ENCODE assay signal across 17 cellular contexts in the genomic region with DNA sequence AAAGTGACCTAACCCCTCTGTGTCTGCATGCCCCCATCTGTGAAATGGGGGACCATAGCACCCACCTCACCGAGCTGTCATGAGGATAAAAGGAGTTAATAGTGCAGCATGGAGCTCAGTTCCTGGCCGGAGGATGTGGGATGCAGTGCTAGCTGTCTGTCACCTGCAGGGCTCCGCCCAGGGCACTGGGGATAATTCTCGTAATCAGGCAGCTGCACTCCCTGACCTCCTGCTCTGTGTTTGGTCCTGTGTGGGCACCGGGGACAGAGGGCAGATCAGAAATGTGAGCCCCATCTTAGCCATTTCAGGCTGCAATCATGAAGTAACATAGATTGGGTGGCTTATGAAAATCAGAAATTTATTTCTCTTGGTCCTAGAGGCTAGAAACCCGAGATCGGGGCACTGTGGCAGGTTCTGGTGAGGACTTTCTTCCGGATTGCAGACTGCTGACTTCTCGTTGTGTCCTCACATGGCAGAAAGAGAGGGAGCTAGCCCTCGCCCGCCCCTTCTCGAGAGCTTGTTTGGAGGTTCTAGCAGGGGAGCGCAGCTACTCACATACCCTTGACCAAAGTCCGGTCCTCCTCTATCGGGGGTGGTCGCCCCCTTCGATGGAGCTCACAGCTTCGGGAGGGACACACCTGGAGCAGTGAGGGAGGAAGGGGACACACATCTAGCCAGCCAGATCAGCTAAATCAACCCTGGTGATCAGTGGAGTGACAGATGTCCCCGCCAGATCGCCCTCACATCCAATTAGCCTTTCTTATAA. TPM values are rescaled to one million over a fixed set of nuclear protein-coding genes. Genes with fewer than 3 reads are reported as not detected.
DNase-seq lines count a peak whose midpoint lies in the region; ATAC-seq, FAIRE-seq and TF ChIP-seq lines count a peak whose summit lies in the region.
"Had no signal": no experiment of that assay in that cellular context is flagged by ENCODE, and none has a peak within 500 bp of the region (broad histone marks: within the 10 kb centered on the region; RNA-seq: fewer than 3 reads in every experiment).

No MANE protein-coding gene starts in this region.

- intact Hi-C loops in activated CD8-positive, alpha-beta T cell treated with anti-CD3 and anti-CD28 coated beads for 36 hours (cut with micrococcal nuclease), result no loop called here
- intact Hi-C loops in left colon (cut with DNase I, micrococcal nuclease), result no loop called here

- no peak overlapping the region for H3K27ac ChIP-seq in small intestine (ENCODE audit: low read depth in 1 of 2, low read length in 1 of 2)
- H3K27ac ChIP-seq: 22Rv1 had no signal

- 38 to 74% (median 50%) methylated on average over 20 of the region's 20 CpGs for WGBS in small intestine, 3 donors

- H3K36me3 Mint-ChIP-seq in activated CD8-positive, alpha-beta T cell treated with anti-CD3 and anti-CD28 coated beads, Interleukin-2, amount 10 ng/mL, durations not matched to agents 7 days and 5 days (ENCODE audit: low read depth), result peaks cover 12% of the 10 kb centered on the region
- peaks cover 7% of the 10 kb centered on the region for H3K36me3 Mint-ChIP-seq in activated CD8-positive, alpha-beta T cell treated with anti-CD3 and anti-CD28 coated beads for 36 hours (ENCODE audit: low read depth)

- peaks cover 21% of the 10 kb centered on the region for H3K4me1 Mint-ChIP-seq in activated CD8-positive, alpha-beta T cell treated with anti-CD3 and anti-CD28 coated beads, Interleukin-2, amount 10 ng/mL, durations not matched to agents 7 days and 5 days (ENCODE audit: low read depth)
- peaks cover 14% of the 10 kb centered on the region for H3K4me1 Mint-ChIP-seq in activated CD8-positive, alpha-beta T cell treated with anti-CD3 and anti-CD28 coated beads for 36 hours (ENCODE audit: low read depth)

- ATAC-seq in activated CD8-positive, alpha-beta T cell treated with anti-CD3 and anti-CD28 coated beads, Interleukin-2, amount 10 ng/mL, durations not matched to agents 7 days and 5 days, result no peak
- no peak for ATAC-seq in activated CD8-positive, alpha-beta T cell treated with anti-CD3 and anti-CD28 coated beads for 36 hours
- peak; percentile 23 for ATAC-seq in left colon

- H3K4me3 ChIP-seq in small intestine (ENCODE audit: low read depth in 1 of 2, low read length in 2 of 2), result no peak overlapping the region
- H3K4me3 ChIP-seq: Peyer's patch had no signal

- no peaks in the 10 kb centered on the region for H3K4me1 ChIP-seq in small intestine (ENCODE audit: control insufficient read depth in 2 of 2, insufficient read depth in 1 of 2, low read depth in 1 of 2, low read length in 1 of 2)

- CTCF ChIA-PET in activated CD8-positive, alpha-beta T cell treated with anti-CD3 and anti-CD28 coated beads, Interleukin-2, amount 10 ng/mL, durations not matched to agents 7 days and 5 days (lab: Charles Lee), result interaction anchor here (0.9 to 1.9 kb wide), 3 partner anchors 8 to 77 kb away, joined by 4 to 7 read pairs (median 6); no protein-coding TSS in a partner anchor
- CTCF ChIA-PET in activated CD8-positive, alpha-beta T cell treated with anti-CD3 and anti-CD28 coated beads for 36 hours (lab: Charles Lee), result interaction anchor here (0.6 to 2.0 kb wide), 7 partner anchors 9 to 401 kb away, joined by 3 to 16 read pairs (median 3); no protein-coding TSS in a partner anchor

- H3K4me3 Mint-ChIP-seq in activated CD8-positive, alpha-beta T cell treated with anti-CD3 and anti-CD28 coated beads, Interleukin-2, amount 10 ng/mL, durations not matched to agents 7 days and 5 days, result no peak overlapping the region
- no peak overlapping the region for H3K4me3 Mint-ChIP-seq in activated CD8-positive, alpha-beta T cell treated with anti-CD3 and anti-CD28 coated beads for 36 hours

- peaks cover 0 to 5% of the 10 kb centered on the region in 2 donors for H3K36me3 ChIP-seq in small intestine (ENCODE audit: control insufficient read depth in 2 of 2, insufficient read depth in 2 of 2, low read length in 2 of 2)

- FAIRE-seq in small intestine (lab: Jason Lieb, UNC), result no peak

- H3K27me3 ChIP-seq in small intestine (ENCODE audit: control insufficient read depth in 2 of 2, insufficient read depth in 2 of 2, low read length in 2 of 2), result no peaks in the 10 kb centered on the region
- H3K27me3 ChIP-seq: Peyer's patch had no signal

- H3K9me3 Mint-ChIP-seq in activated CD8-positive, alpha-beta T cell treated with anti-CD3 and anti-CD28 coated beads, Interleukin-2, amount 10 ng/mL, durations not matched to agents 7 days and 5 days (ENCODE audit: insufficient read depth), result no peaks in the 10 kb centered on the region
- H3K9me3 Mint-ChIP-seq in activated CD8-positive, alpha-beta T cell treated with anti-CD3 and anti-CD28 coated beads for 36 hours, result no peaks in the 10 kb centered on the region

- no peak for DNase-seq in activated CD8-positive, alpha-beta T cell treated with anti-CD3 and anti-CD28 coated beads, Interleukin-2, amount 10 ng/mL, durations not matched to agents 7 days and 5 days
- no peak for DNase-seq in activated CD8-positive, alpha-beta T cell treated with anti-CD3 and anti-CD28 coated beads for 36 hours
- peak in 1 of 2 donors; percentile 37 for DNase-seq in left colon
- DNase-seq in small intestine, result peak; percentile 59
- no peak for DNase-seq in NCI-H2107 treated with DMSO at 0.1 percent for 48 hours (lab: John Stamatoyannopoulos, UW; ENCODE audit: unreplicated experiment)
- DNase-seq in kidney tubule cell (ENCODE audit: low spot score), result no peak
- DNase-seq: KG1, NCI-H1092, NCI-H1694, NCI-H446 treated with DMSO at 0.1 percent for 48 hours, NCI-H748 treated with DMSO at 0.1 percent for 48 hours, Peyer's patch, SIG-M5 had no signal

- no peaks in the 10 kb centered on the region for H3K9me3 ChIP-seq in small intestine (ENCODE audit: control insufficient read depth, low read depth)
- H3K9me3 ChIP-seq: Peyer's patch had no signal

- POLR2A ChIA-PET in activated CD8-positive, alpha-beta T cell treated with anti-CD3 and anti-CD28 coated beads, Interleukin-2, amount 10 ng/mL, durations not matched to agents 7 days and 5 days (lab: Charles Lee), result interaction anchor here (2.0 kb wide), 1 partner anchor 67 kb away, joined by 4 read pairs; no protein-coding TSS in a partner anchor
- POLR2A ChIA-PET in activated CD8-positive, alpha-beta T cell treated with anti-CD3 and anti-CD28 coated beads for 36 hours (lab: Charles Lee), result interaction anchor here (1.1 to 1.6 kb wide), 3 partner anchors 11 to 139 kb away, joined by 3 to 5 read pairs (median 3); no protein-coding TSS in a partner anchor

- no peak for TF ChIP-seq CTCF in activated CD8-positive, alpha-beta T cell treated with anti-CD3 and anti-CD28 coated beads for 36 hours (IDR thresholded peaks at IDR 0.05)

- H3K27ac Mint-ChIP-seq in activated CD8-positive, alpha-beta T cell treated with anti-CD3 and anti-CD28 coated beads, Interleukin-2, amount 10 ng/mL, durations not matched to agents 7 days and 5 days, result peak overlapping the region; percentile 9
- H3K27ac Mint-ChIP-seq in activated CD8-positive, alpha-beta T cell treated with anti-CD3 and anti-CD28 coated beads for 36 hours, result no peak overlapping the region

- no peaks in the 10 kb centered on the region for H3K27me3 Mint-ChIP-seq in activated CD8-positive, alpha-beta T cell treated with anti-CD3 and anti-CD28 coated beads, Interleukin-2, amount 10 ng/mL, durations not matched to agents 7 days and 5 days (ENCODE audit: low read depth)
- H3K27me3 Mint-ChIP-seq in activated CD8-positive, alpha-beta T cell treated with anti-CD3 and anti-CD28 coated beads for 36 hours, result no peaks in the 10 kb centered on the region

RNA-seq across cellular contexts. Expression of a gene that starts 3.2 kb away (rescaled TPM):
- 10 to 100 TPM; 34.3 to 35.9 TPM for total RNA-seq in activated CD8-positive, alpha-beta T cell treated with anti-CD3 and anti-CD28 coated beads, Interleukin-2, amount 10 ng/mL, durations not matched to agents 7 days and 5 days
- total RNA-seq in activated CD8-positive, alpha-beta T cell treated with anti-CD3 and anti-CD28 coated beads for 36 hours, result 10 to 100 TPM; 30.3 to 30.6 TPM
- 10 to 100 TPM; 33.2 to 41.1 TPM for total RNA-seq in left colon
- 10 to 100 TPM in 1 of 3 donors, 1 to 10 TPM in 2; 3.6 to 18.8 (median 9.7) TPM for polyA plus RNA-seq in small intestine

RNA-seq across cellular contexts. Expression of a gene that starts 35.2 kb away (rescaled TPM):
- total RNA-seq in activated CD8-positive, alpha-beta T cell treated with anti-CD3 and anti-CD28 coated beads, Interleukin-2, amount 10 ng/mL, durations not matched to agents 7 days and 5 days, result 10 to 100 TPM; 28.5 to 33.6 TPM
- 1 to 10 TPM; 8.5 to 9.1 TPM for total RNA-seq in activated CD8-positive, alpha-beta T cell treated with anti-CD3 and anti-CD28 coated beads for 36 hours
- total RNA-seq in left colon, result 100 to 1,000 TPM; 221 to 250 TPM
- 100 to 1,000 TPM; 213 to 549 (median 397) TPM for polyA plus RNA-seq in small intestine

RNA-seq across cellular contexts. Expression of a gene that starts 35.5 kb away (rescaled TPM):
- total RNA-seq in activated CD8-positive, alpha-beta T cell treated with anti-CD3 and anti-CD28 coated beads, Interleukin-2, amount 10 ng/mL, durations not matched to agents 7 days and 5 days, result 1 to 10 TPM; 8.3 to 9.4 TPM
- 1 to 10 TPM; 1.2 to 1.8 TPM for total RNA-seq in activated CD8-positive, alpha-beta T cell treated with anti-CD3 and anti-CD28 coated beads for 36 hours
- total RNA-seq in left colon, result 100 to 1,000 TPM; 507 to 576 TPM
- 100 to 1,000 TPM; 201 to 526 (median 507) TPM for polyA plus RNA-seq in small intestine

RNA-seq across cellular contexts. Expression of a gene that starts 54.7 kb away (rescaled TPM):
- 1 to 10 TPM; 1.1 TPM for total RNA-seq in activated CD8-positive, alpha-beta T cell treated with anti-CD3 and anti-CD28 coated beads, Interleukin-2, amount 10 ng/mL, durations not matched to agents 7 days and 5 days
- total RNA-seq in activated CD8-positive, alpha-beta T cell treated with anti-CD3 and anti-CD28 coated beads for 36 hours, result 10 to 100 TPM; 11.3 to 12.4 TPM
- total RNA-seq in left colon, result 1 to 10 TPM in 1 of 2 donors, under 1 TPM in 1; 0.56 to 3.1 TPM
- polyA plus RNA-seq in small intestine, result 1 to 10 TPM in 1 of 3 donors, under 1 TPM in 2; 0.40 to 2.2 (median 0.45) TPM
- total RNA-seq: H4, M059J had no signal
- polyA plus RNA-seq: BJ had no signal

Comparison
In these comparisons a context has a peak if more than half of its experiments do, and no peak if none do; other contexts are left out.
1. RNA of a gene that starts 35.2 kb away (total RNA-seq): 221 to 250 TPM in left colon; 28.5 to 33.6 TPM in activated CD8-positive, alpha-beta T cell treated with anti-CD3 and anti-CD28 coated beads, Interleukin-2, amount 10 ng/mL, durations not matched to agents 7 days and 5 days and 8.5 to 9.1 TPM in activated CD8-positive, alpha-beta T cell treated with anti-CD3 and anti-CD28 coated beads for 36 hours; every median in the first group is over 4 times any median in the second.
2. RNA of a gene that starts 35.5 kb away (total RNA-seq): 507 to 576 TPM in left colon; 8.3 to 9.4 TPM in activated CD8-positive, alpha-beta T cell treated with anti-CD3 and anti-CD28 coated beads, Interleukin-2, amount 10 ng/mL, durations not matched to agents 7 days and 5 days and 1.2 to 1.8 TPM in activated CD8-positive, alpha-beta T cell treated with anti-CD3 and anti-CD28 coated beads for 36 hours; every median in the first group is over 10 times any median in the second.